Comparison of ENCODE assay signal across 28 cellular contexts in genomic region chr6:113676057-113676456, GRCh38.
"Had no signal": no experiment of that assay in that cellular context is flagged by ENCODE, and none has a peak within 500 bp of the region (broad histone marks: within the 10 kb centered on the region; RNA-seq: fewer than 3 reads in every experiment).

No MANE protein-coding gene starts in this region.

- H3K9me3 ChIP-seq: lower lobe of right lung, psoas muscle, right lobe of liver, testis, thyroid gland, upper lobe of right lung had no signal

- H3K9me3 Mint-ChIP-seq: stimulated activated memory B cell treated with anti-CD40 and anti-IgM and Interleukin-4, amounts not matched to agents 10 μg/mL and 1 μg/mL and 100 μg/mL, for 72 hours; stimulated activated naive CD8-positive, alpha-beta T cell treated with anti-CD3 and anti-CD28 coated beads, Interleukin-15, amount 100 ng/mL, for 72 hours had no signal

- H3K4me1 Mint-ChIP-seq: stimulated activated naive CD8-positive, alpha-beta T cell treated with anti-CD3 and anti-CD28 coated beads, Interleukin-15, amount 100 ng/mL, for 72 hours had no signal

- H3K27me3 Mint-ChIP-seq: stimulated activated memory B cell treated with anti-CD40 and anti-IgM and Interleukin-4, amounts not matched to agents 10 μg/mL and 1 μg/mL and 100 μg/mL, for 72 hours had no signal

- ATAC-seq: left cardiac atrium; left lobe of liver; lower lobe of right lung; naive thymus-derived CD4-positive, alpha-beta T cell; natural killer cell treated with Interleukin-12 subunit alpha and Interleukin-12 subunit beta and Interleukin-15 and Interleukin-18, amount 100 ng/mL, for 72 hours; psoas muscle; right lobe of liver; stimulated activated memory B cell treated with anti-CD40 and anti-IgM and Interleukin-4, amounts not matched to agents 10 μg/mL and 1 μg/mL and 100 μg/mL, for 72 hours; stimulated activated naive CD8-positive, alpha-beta T cell treated with anti-CD3 and anti-CD28 coated beads, Interleukin-15, amount 100 ng/mL, for 72 hours; upper lobe of right lung had no signal

- H3K27ac ChIP-seq: lower lobe of right lung, parathyroid adenoma, right lobe of liver, testis, thyroid gland, upper lobe of right lung had no signal

- H3K4me3 Mint-ChIP-seq: naive thymus-derived CD4-positive, alpha-beta T cell; natural killer cell treated with Interleukin-12 subunit alpha and Interleukin-12 subunit beta and Interleukin-15 and Interleukin-18, amount 100 ng/mL, for 72 hours; stimulated activated memory B cell treated with anti-CD40 and anti-IgM and Interleukin-4, amounts not matched to agents 10 μg/mL and 1 μg/mL and 100 μg/mL, for 72 hours; stimulated activated naive CD8-positive, alpha-beta T cell treated with anti-CD3 and anti-CD28 coated beads, Interleukin-15, amount 100 ng/mL, for 72 hours had no signal

- H3K4me3 ChIP-seq: lower lobe of right lung, psoas muscle, right lobe of liver, smooth muscle cell, testis, thyroid gland, upper lobe of right lung had no signal

- H3K9ac ChIP-seq: parathyroid adenoma had no signal

- H3K36me3 Mint-ChIP-seq: naive thymus-derived CD4-positive, alpha-beta T cell; natural killer cell treated with Interleukin-12 subunit alpha and Interleukin-12 subunit beta and Interleukin-15 and Interleukin-18, amount 100 ng/mL, for 72 hours; stimulated activated memory B cell treated with anti-CD40 and anti-IgM and Interleukin-4, amounts not matched to agents 10 μg/mL and 1 μg/mL and 100 μg/mL, for 72 hours had no signal

- H3K27ac Mint-ChIP-seq: naive thymus-derived CD4-positive, alpha-beta T cell; natural killer cell treated with Interleukin-12 subunit alpha and Interleukin-12 subunit beta and Interleukin-15 and Interleukin-18, amount 100 ng/mL, for 72 hours; stimulated activated memory B cell treated with anti-CD40 and anti-IgM and Interleukin-4, amounts not matched to agents 10 μg/mL and 1 μg/mL and 100 μg/mL, for 72 hours; stimulated activated naive CD8-positive, alpha-beta T cell treated with anti-CD3 and anti-CD28 coated beads, Interleukin-15, amount 100 ng/mL, for 72 hours had no signal

- H3K36me3 ChIP-seq: lower lobe of right lung, right lobe of liver, thyroid gland, upper lobe of right lung had no signal

- H3K27me3 ChIP-seq: right lobe of liver, testis, thyroid gland, upper lobe of right lung had no signal

- FAIRE-seq: keratinocyte, urothelium cell line had no signal

- DNase-seq: head of caudate nucleus; hippocampal formation; kidney glomerular epithelial cell; left cardiac atrium; lower lobe of right lung; mammary epithelial cell; mesenchymal stem cell; naive thymus-derived CD4-positive, alpha-beta T cell; nucleus accumbens; psoas muscle; right lobe of liver; stimulated activated CD4-positive, alpha-beta T cell treated with anti-CD3 and anti-CD28 coated beads, Interleukin-1b, Interleukin-23, amount 100 ng/mL, for 48 hours; stimulated activated CD4-positive, alpha-beta T cell treated with anti-CD3 and anti-CD28 coated beads, Interleukin-2, amount 100 ng/mL, for 48 hours; stimulated activated CD4-positive, alpha-beta T cell treated with anti-CD3 and anti-CD28 coated beads, Interleukin-4, amount 100 ng/mL, for 4 hours; stimulated activated CD8-positive, alpha-beta memory T cell treated with anti-CD3 and anti-CD28 coated beads, Interleukin-4, amount 100 ng/mL, for 48 hours; stimulated activated naive CD4-positive, alpha-beta T cell treated with Interleukin-2 at 50 U/mL for 16 hours; stimulated activated naive CD8-positive, alpha-beta T cell treated with anti-CD3 and anti-CD28 coated beads, Interleukin-15, amount 100 ng/mL, for 72 hours; testis; thyroid gland; trophoblast cell; upper lobe of right lung had no signal
